8 cellular contexts compared by ENCODE assay signal in the genomic region with DNA sequence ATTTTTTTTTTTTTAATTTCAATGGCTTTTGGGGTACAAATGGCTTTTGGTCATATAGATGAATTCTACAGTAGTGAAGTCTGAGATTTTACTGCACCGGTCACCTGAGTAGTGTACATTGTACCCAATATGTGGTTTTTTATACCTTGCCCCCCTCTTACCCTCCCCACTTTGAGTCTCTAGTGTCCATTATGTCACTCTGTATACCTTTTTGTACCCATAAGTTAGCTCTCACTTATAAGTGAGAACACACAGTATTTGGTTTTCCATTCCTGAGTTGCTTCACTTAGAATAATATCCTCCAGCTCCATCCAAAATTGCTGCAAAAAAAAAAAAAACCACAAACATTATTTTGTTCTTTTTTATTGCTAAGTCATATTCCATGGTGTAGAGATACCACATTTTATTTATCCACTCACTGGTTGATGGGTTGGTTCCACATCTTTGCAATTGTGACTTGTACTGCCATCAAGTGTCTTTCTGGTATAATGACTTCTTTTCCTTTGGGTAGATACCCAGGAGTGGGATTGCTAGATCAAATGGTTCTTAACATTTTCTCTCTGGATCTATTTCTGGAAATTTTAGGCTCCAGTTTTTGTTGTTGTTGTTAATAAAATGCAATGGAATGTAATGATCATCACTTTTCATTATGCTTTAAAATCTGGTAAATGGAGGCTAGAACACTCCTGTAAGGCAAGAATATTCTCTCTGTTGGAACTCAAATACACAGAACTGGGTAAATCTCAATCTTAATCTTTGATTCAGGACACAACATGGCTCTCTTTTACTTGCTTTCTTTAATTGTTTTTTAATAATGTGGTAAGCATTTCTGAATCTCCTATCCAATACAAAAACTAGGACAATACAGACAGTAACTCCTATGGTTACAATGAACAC. TPM values are rescaled to one million over a fixed set of nuclear protein-coding genes. Genes with fewer than 3 reads are reported as not detected.
DNase-seq lines count a peak whose midpoint lies in the region; ATAC-seq and TF ChIP-seq lines count a peak whose summit lies in the region.

No MANE protein-coding gene starts in this region.

- H4K20me1 ChIP-seq in DND-41 (ENCODE audit: insufficient read depth, low read length) (peaks cover 64% of the 10 kb centered on the region), KMS-11 (ENCODE audit: insufficient read depth) (no peaks in the 10 kb centered on the region)

- H3K4me3 Mint-ChIP-seq in activated CD4-positive, alpha-beta memory T cell treated with anti-CD3 and anti-CD28 coated beads, Interleukin-2, amount 10 ng/mL, durations not matched to agents 7 days and 5 days: peak overlapping the region; percentile 5
- H3K4me3 Mint-ChIP-seq in stimulated activated naive CD8-positive, alpha-beta T cell treated with anti-CD3 and anti-CD28 coated beads, Interleukin-15, amount 100 ng/mL, for 72 hours: peak overlapping the region in 1 of 2 donors; percentile 81

- H3K4me2 ChIP-seq in DND-41 (ENCODE audit: insufficient read depth, low read length): no peak overlapping the region
- H3K4me2 ChIP-seq in KMS-11: no peak overlapping the region

- H3K36me3 ChIP-seq in DND-41 (ENCODE audit: insufficient read depth, low read length) (peaks cover 16% of the 10 kb centered on the region), KMS-11 (ENCODE audit: insufficient read depth) (no peaks in the 10 kb centered on the region), left lung (peaks cover 5 to 62% of the 10 kb centered on the region in 2 donors)

- H3K36me3 Mint-ChIP-seq in activated CD4-positive, alpha-beta memory T cell treated with anti-CD3 and anti-CD28 coated beads, Interleukin-2, amount 10 ng/mL, durations not matched to agents 7 days and 5 days (ENCODE audit: low read depth): peaks cover 78% of the 10 kb centered on the region

- no peaks in the 10 kb centered on the region for H3K9me3 ChIP-seq in DND-41 (ENCODE audit: insufficient read depth, low read length, severe bottlenecking)
- H3K9me3 ChIP-seq in left lung: no peaks in the 10 kb centered on the region

- H3K27ac Mint-ChIP-seq in activated CD4-positive, alpha-beta memory T cell treated with anti-CD3 and anti-CD28 coated beads, Interleukin-2, amount 10 ng/mL, durations not matched to agents 7 days and 5 days: peak overlapping the region; percentile 53
- peak overlapping the region in 1 of 2 donors; percentile 57 for H3K27ac Mint-ChIP-seq in stimulated activated naive CD8-positive, alpha-beta T cell treated with anti-CD3 and anti-CD28 coated beads, Interleukin-15, amount 100 ng/mL, for 72 hours

- H3K9ac ChIP-seq in DND-41 (ENCODE audit: low read depth, low read length) (no peak overlapping the region), KMS-11 (peak overlapping the region; percentile 5; the same call in 1 of the 2 replicates)

- H3K4me1 ChIP-seq in DND-41 (ENCODE audit: insufficient read depth, low read length) (peaks cover 31% of the 10 kb centered on the region), KMS-11 (ENCODE audit: low read depth, poor library complexity, severe bottlenecking) (peaks cover 90% of the 10 kb centered on the region), left lung (peaks cover 42 to 97% of the 10 kb centered on the region in 2 donors)

- peak; percentile 63 for TF ChIP-seq CTCF in DND-41 (IDR thresholded peaks at IDR 0.05; ENCODE audit: borderline replicate concordance, extremely low read depth, low read length, poor library complexity, severe bottlenecking)
- peak; percentile 34 for TF ChIP-seq CTCF in KMS-11 (conservative IDR thresholded peaks at IDR 0.05; ENCODE audit: low read depth, low read length)
- TF ChIP-seq CTCF in left lung (IDR thresholded peaks at IDR 0.05): peak in 1 of 2 donors; percentile 21

- H3K4me1 Mint-ChIP-seq in activated CD4-positive, alpha-beta memory T cell treated with anti-CD3 and anti-CD28 coated beads, Interleukin-2, amount 10 ng/mL, durations not matched to agents 7 days and 5 days: peaks cover 87% of the 10 kb centered on the region
- H3K4me1 Mint-ChIP-seq in stimulated activated naive CD8-positive, alpha-beta T cell treated with anti-CD3 and anti-CD28 coated beads, Interleukin-15, amount 100 ng/mL, for 72 hours: peaks cover 85% of the 10 kb centered on the region

- intact Hi-C loops in left lung (cut with DNase I): no loop called here

- no peak overlapping the region for H2AFZ ChIP-seq in DND-41 (ENCODE audit: low read depth, low read length)
- no peak overlapping the region for H2AFZ ChIP-seq in KMS-11 (ENCODE audit: low read depth)

- CTCF ChIA-PET in activated CD4-positive, alpha-beta memory T cell treated with anti-CD3 and anti-CD28 coated beads, Interleukin-2, amount 10 ng/mL, durations not matched to agents 7 days and 5 days (lab: Charles Lee): interaction anchor here (0.6 to 1.5 kb wide), 5 partner anchors 9 to 99 kb away, joined by 3 to 34 read pairs (median 4); a partner anchor contains a TSS

- no peaks in the 10 kb centered on the region for H3K9me3 Mint-ChIP-seq in activated CD4-positive, alpha-beta memory T cell treated with anti-CD3 and anti-CD28 coated beads, Interleukin-2, amount 10 ng/mL, durations not matched to agents 7 days and 5 days
- H3K9me3 Mint-ChIP-seq in stimulated activated naive CD8-positive, alpha-beta T cell treated with anti-CD3 and anti-CD28 coated beads, Interleukin-15, amount 100 ng/mL, for 72 hours: no peaks in the 10 kb centered on the region

- DNase-seq in DND-41 (no peak), left lung (no peak)
- DNase-seq in activated CD4-positive, alpha-beta memory T cell treated with anti-CD3 and anti-CD28 coated beads, Interleukin-2, amount 10 ng/mL, durations not matched to agents 7 days and 5 days: no peak
- no peak for DNase-seq in stimulated activated naive CD8-positive, alpha-beta T cell treated with anti-CD3 and anti-CD28 coated beads, Interleukin-15, amount 100 ng/mL, for 72 hours

- ATAC-seq in DND-41 (ENCODE audit: insufficient read depth, low read depth) (0 out of 3 replicates have a peak, but pooled peaks have one; percentile 18), left lung (no peak), GM18498 (IDR thresholded peaks at IDR 0.05; ENCODE audit: unreplicated experiment) (no peak), GM18867 (IDR thresholded peaks at IDR 0.05; ENCODE audit: unreplicated experiment) (no peak), HG03139 (IDR thresholded peaks at IDR 0.05; ENCODE audit: unreplicated experiment) (no peak)
- no peak for ATAC-seq in stimulated activated naive CD8-positive, alpha-beta T cell treated with anti-CD3 and anti-CD28 coated beads, Interleukin-15, amount 100 ng/mL, for 72 hours

- POLR2A ChIA-PET in activated CD4-positive, alpha-beta memory T cell treated with anti-CD3 and anti-CD28 coated beads, Interleukin-2, amount 10 ng/mL, durations not matched to agents 7 days and 5 days (lab: Charles Lee): interaction anchor here (1.0 to 2.6 kb wide), 12 partner anchors 8 to 74 kb away, joined by 3 to 36 read pairs (median 6); a partner anchor contains a TSS

- H3K4me3 ChIP-seq in DND-41 (ENCODE audit: low read depth in 1 of 2, low read length in 2 of 2): no peak overlapping the region
- no peak overlapping the region for H3K4me3 ChIP-seq in KMS-11 (IDR thresholded peaks at IDR 0.05; ENCODE audit: insufficient read depth, low read depth, low read length)
- H3K4me3 ChIP-seq in left lung: no peak overlapping the region

- no peaks in the 10 kb centered on the region for H3K27me3 ChIP-seq in DND-41 (ENCODE audit: insufficient read depth, low read length, poor library complexity)
- H3K27me3 ChIP-seq in KMS-11 (ENCODE audit: insufficient read depth, low read depth): no peaks in the 10 kb centered on the region
- no peaks in the 10 kb centered on the region for H3K27me3 ChIP-seq in left lung

- no peaks in the 10 kb centered on the region for H3K27me3 Mint-ChIP-seq in activated CD4-positive, alpha-beta memory T cell treated with anti-CD3 and anti-CD28 coated beads, Interleukin-2, amount 10 ng/mL, durations not matched to agents 7 days and 5 days
- no peaks in the 10 kb centered on the region for H3K27me3 Mint-ChIP-seq in stimulated activated naive CD8-positive, alpha-beta T cell treated with anti-CD3 and anti-CD28 coated beads, Interleukin-15, amount 100 ng/mL, for 72 hours

- H3K27ac ChIP-seq in DND-41 (ENCODE audit: low read length) (no peak overlapping the region), KMS-11 (peak overlapping the region; percentile 100; the same call in 1 of the 2 replicates), left lung (peak overlapping the region; percentile 16 to 65)

- H3K79me2 ChIP-seq in DND-41 (ENCODE audit: insufficient read depth, low read length) (peaks cover 81% of the 10 kb centered on the region), KMS-11 (ENCODE audit: insufficient read depth, low read depth) (peaks cover 70% of the 10 kb centered on the region; the same call in 1 of the 2 replicates)

RNA-seq across cellular contexts. Expression of a gene that starts 10.3 kb away (rescaled TPM):
- total RNA-seq in activated CD4-positive, alpha-beta memory T cell treated with anti-CD3 and anti-CD28 coated beads, Interleukin-2, amount 10 ng/mL, durations not matched to agents 7 days and 5 days: 1,000 to 10,000 TPM; 1,222 to 1,245 TPM
- 1,000 to 10,000 TPM; 1,146 to 1,441 TPM for total RNA-seq in left lung

RNA-seq across cellular contexts. Expression of a gene that starts 46.5 kb away (rescaled TPM):
- 10 to 100 TPM; 53.9 to 61.3 TPM for total RNA-seq in activated CD4-positive, alpha-beta memory T cell treated with anti-CD3 and anti-CD28 coated beads, Interleukin-2, amount 10 ng/mL, durations not matched to agents 7 days and 5 days
- total RNA-seq in left lung: 10 to 100 TPM; 31.7 to 31.9 TPM

RNA-seq across cellular contexts. Expression of a gene that starts 50.5 kb away (rescaled TPM):
- total RNA-seq in activated CD4-positive, alpha-beta memory T cell treated with anti-CD3 and anti-CD28 coated beads, Interleukin-2, amount 10 ng/mL, durations not matched to agents 7 days and 5 days: 10 to 100 TPM; 19.4 to 19.8 TPM
- 1 to 10 TPM; 8.4 to 9.8 TPM for total RNA-seq in left lung
